1 cellular context compared by ENCODE assay signal in the genomic region with DNA sequence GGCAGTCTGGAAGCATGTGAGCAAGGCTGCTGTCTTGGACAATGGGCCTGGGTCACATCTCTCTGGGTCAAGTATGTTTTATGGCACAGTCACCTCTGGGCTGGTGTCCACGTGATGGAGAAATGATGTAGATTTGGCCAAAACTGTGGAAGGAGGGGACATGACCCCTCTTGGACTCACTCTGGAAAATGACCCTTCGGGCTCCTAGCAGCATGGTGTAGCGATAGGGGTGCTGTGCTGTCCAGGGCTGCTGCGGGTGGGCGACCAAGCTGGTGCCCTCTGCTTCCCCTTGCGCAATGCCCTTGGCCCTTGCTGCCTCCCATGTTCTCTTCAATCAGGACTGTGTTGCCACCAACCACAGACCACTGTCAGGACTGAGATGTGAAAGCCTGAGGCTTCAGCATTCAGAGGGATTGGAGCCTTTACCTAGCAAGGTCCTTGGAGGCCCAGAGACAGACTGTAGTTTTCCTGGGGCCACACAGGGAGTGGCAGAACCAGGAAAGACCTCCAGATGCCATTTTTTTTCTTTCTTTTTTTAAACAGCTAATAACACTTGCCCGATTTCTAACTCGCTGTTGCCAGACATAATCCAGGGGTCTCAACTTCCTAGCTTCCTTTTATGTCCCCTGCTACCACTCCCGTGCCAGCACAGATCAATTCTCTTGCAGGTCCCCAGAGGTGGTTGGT.
TF ChIP-seq lines count a peak whose summit lies in the region.

No MANE protein-coding gene starts in this region.

TF ChIP-seq in SK-N-SH, 30 proteins besides CTCF, POLR2A, EP300 and RAD21:
- TF ChIP-seq SIN3A (IDR thresholded peaks at IDR 0.05; ENCODE audit: borderline replicate concordance, low read depth, low read length): no peak
- no peak for TF ChIP-seq POLR2AphosphoS5 (IDR thresholded peaks at IDR 0.05; ENCODE audit: low read depth, low read length)
- TF ChIP-seq TAF1 (IDR thresholded peaks at IDR 0.05; ENCODE audit: borderline replicate concordance, low read depth, low read length): no peak
- no peak for TF ChIP-seq FOXM1 (IDR thresholded peaks at IDR 0.05; ENCODE audit: low read depth)
- TF ChIP-seq MXI1 (IDR thresholded peaks at IDR 0.05; ENCODE audit: low read depth, low read length): no peak
- TF ChIP-seq, protein P1, sequence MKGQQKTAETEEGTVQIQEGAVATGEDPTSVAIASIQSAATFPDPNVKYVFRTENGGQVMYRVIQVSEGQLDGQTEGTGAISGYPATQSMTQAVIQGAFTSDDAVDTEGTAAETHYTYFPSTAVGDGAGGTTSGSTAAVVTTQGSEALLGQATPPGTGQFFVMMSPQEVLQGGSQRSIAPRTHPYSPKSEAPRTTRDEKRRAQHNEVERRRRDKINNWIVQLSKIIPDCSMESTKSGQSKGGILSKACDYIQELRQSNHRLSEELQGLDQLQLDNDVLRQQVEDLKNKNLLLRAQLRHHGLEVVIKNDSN (IDR thresholded peaks at IDR 0.05; ENCODE audit: borderline replicate concordance, low read depth): no peak
- TF ChIP-seq, protein P2, sequence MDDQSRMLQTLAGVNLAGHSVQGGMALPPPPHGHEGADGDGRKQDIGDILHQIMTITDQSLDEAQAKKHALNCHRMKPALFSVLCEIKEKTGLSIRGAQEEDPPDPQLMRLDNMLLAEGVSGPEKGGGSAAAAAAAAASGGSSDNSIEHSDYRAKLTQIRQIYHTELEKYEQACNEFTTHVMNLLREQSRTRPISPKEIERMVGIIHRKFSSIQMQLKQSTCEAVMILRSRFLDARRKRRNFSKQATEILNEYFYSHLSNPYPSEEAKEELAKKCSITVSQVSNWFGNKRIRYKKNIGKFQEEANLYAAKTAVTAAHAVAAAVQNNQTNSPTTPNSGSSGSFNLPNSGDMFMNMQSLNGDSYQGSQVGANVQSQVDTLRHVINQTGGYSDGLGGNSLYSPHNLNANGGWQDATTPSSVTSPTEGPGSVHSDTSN (IDR thresholded peaks at IDR 0.05): no peak
- no peak for TF ChIP-seq CHD2 (IDR thresholded peaks at IDR 0.05; ENCODE audit: low read length, partially characterized antibody)
- no peak for TF ChIP-seq MEF2A (IDR thresholded peaks at IDR 0.05; ENCODE audit: borderline replicate concordance, low read depth)
- TF ChIP-seq RXRA (IDR thresholded peaks at IDR 0.05; ENCODE audit: borderline replicate concordance, low read depth): no peak
- no peak for TF ChIP-seq TCF12 (IDR thresholded peaks at IDR 0.05)
- TF ChIP-seq ELF1 (IDR thresholded peaks at IDR 0.05): no peak
